ENCODE assay signal across 24 cellular contexts in the genomic region with DNA sequence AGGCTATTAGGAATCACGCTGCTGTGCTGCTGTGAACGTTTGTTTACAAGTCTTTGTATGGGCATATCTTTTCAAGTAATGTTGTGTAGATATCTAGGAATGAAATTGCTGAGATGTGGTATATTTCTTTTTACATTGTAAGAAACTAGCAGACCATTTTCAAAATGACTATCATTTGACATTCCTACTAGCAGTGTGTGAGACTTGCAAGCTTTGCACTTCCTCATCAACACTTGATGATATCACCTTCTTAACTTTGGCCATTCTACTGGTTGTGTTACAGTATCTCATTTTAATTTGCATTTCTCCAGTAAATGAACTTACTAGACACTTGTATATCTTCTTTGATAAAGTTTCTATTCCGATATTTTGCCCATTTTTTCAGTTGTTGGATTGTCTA. TPM values are rescaled to one million over a fixed set of nuclear protein-coding genes. Genes with fewer than 3 reads are reported as not detected.
"Had no signal": no experiment of that assay in that cellular context is flagged by ENCODE, and none has a peak within 500 bp of the region (broad histone marks: within the 10 kb centered on the region; RNA-seq: fewer than 3 reads in every experiment).

No MANE protein-coding gene starts in this region.

- H3K9me3 Mint-ChIP-seq: activated CD4-positive, alpha-beta memory T cell treated with anti-CD3 and anti-CD28 coated beads, Interleukin-2, amount 10 ng/mL, durations not matched to agents 7 days and 5 days; neural progenitor cell had no signal

- H3K36me3 ChIP-seq: neural progenitor cell had no signal

- H3K9me3 ChIP-seq: gastrocnemius medialis, mucosa of descending colon, right atrium auricular region had no signal

- H3K27ac Mint-ChIP-seq: activated CD4-positive, alpha-beta memory T cell treated with anti-CD3 and anti-CD28 coated beads, Interleukin-2, amount 10 ng/mL, durations not matched to agents 7 days and 5 days; activated CD8-positive, alpha-beta memory T cell treated with anti-CD3 and anti-CD28 coated beads, Interleukin-2, amount 10 ng/mL, durations not matched to agents 7 days and 5 days; neural progenitor cell; progenitor cell of endocrine pancreas; stimulated activated naive CD8-positive, alpha-beta T cell treated with anti-CD3 and anti-CD28 coated beads, Interleukin-15, Interleukin-2, amounts not matched to agents 100 ng/mL and 50 ng/mL, for 24 hours had no signal

- H3K4me3 ChIP-seq: gastrocnemius medialis, heart left ventricle, mucosa of descending colon, neural progenitor cell, right atrium auricular region, tibial nerve had no signal

- H3K27me3 ChIP-seq: gastrocnemius medialis, heart left ventricle, neural progenitor cell, right atrium auricular region, tibial nerve had no signal

- H3K4me1 ChIP-seq: tibial nerve had no signal

- DNase-seq: activated CD4-positive, alpha-beta memory T cell treated with anti-CD3 and anti-CD28 coated beads, Interleukin-2, amount 10 ng/mL, durations not matched to agents 7 days and 5 days; activated CD4-positive, CD25-positive, alpha-beta regulatory T cell treated with anti-CD3 and anti-CD28 coated beads, Interleukin-2, amount 50 U/mL, for 72 hours; activated CD8-positive, alpha-beta memory T cell treated with anti-CD3 and anti-CD28 coated beads, Interleukin-2, amount 10 ng/mL, durations not matched to agents 7 days and 5 days; activated effector memory CD4-positive, alpha-beta T cell treated with Interleukin-2 at 50 U/mL for 16 hours; activated naive CD4-positive, alpha-beta T cell treated with anti-CD3 and anti-CD28 coated beads, Interleukin-2, amount 50 U/mL, for 16 hours; cerebellar nuclear complex; cortex of kidney; gastrocnemius medialis; heart left ventricle; kidney glomerular epithelial cell; left ventricle myocardium superior; mucosa of descending colon; naive B cell; stimulated activated CD4-positive, alpha-beta T cell treated with anti-CD3 and anti-CD28 coated beads, Interleukin-2, amount 100 ng/mL, for 24 hours had no signal

- FAIRE-seq: bronchial epithelial cell, endometrium, urothelium cell line had no signal

- H3K27me3 Mint-ChIP-seq: activated CD4-positive, alpha-beta memory T cell treated with anti-CD3 and anti-CD28 coated beads, Interleukin-2, amount 10 ng/mL, durations not matched to agents 7 days and 5 days; activated CD8-positive, alpha-beta memory T cell treated with anti-CD3 and anti-CD28 coated beads, Interleukin-2, amount 10 ng/mL, durations not matched to agents 7 days and 5 days; naive B cell; progenitor cell of endocrine pancreas; stimulated activated naive CD8-positive, alpha-beta T cell treated with anti-CD3 and anti-CD28 coated beads, Interleukin-15, Interleukin-2, amounts not matched to agents 100 ng/mL and 50 ng/mL, for 24 hours had no signal

- ATAC-seq: activated CD8-positive, alpha-beta memory T cell treated with anti-CD3 and anti-CD28 coated beads, Interleukin-2, amount 10 ng/mL, durations not matched to agents 7 days and 5 days; gastrocnemius medialis; heart left ventricle; left ventricle myocardium superior; mucosa of descending colon had no signal

- H3K4me3 Mint-ChIP-seq: activated CD4-positive, alpha-beta memory T cell treated with anti-CD3 and anti-CD28 coated beads, Interleukin-2, amount 10 ng/mL, durations not matched to agents 7 days and 5 days; activated CD8-positive, alpha-beta memory T cell treated with anti-CD3 and anti-CD28 coated beads, Interleukin-2, amount 10 ng/mL, durations not matched to agents 7 days and 5 days; naive B cell; neural progenitor cell; stimulated activated naive CD8-positive, alpha-beta T cell treated with anti-CD3 and anti-CD28 coated beads, Interleukin-15, Interleukin-2, amounts not matched to agents 100 ng/mL and 50 ng/mL, for 24 hours had no signal

- H3K27ac ChIP-seq: gastrocnemius medialis, heart left ventricle, neural progenitor cell, right atrium auricular region, tibial nerve, VCaP had no signal

RNA-seq across cellular contexts. Expression of gene METTL21C, which starts 12.1 kb away (rescaled TPM):
- total RNA-seq: activated CD4-positive, alpha-beta memory T cell treated with anti-CD3 and anti-CD28 coated beads, Interleukin-2, amount 10 ng/mL, durations not matched to agents 7 days and 5 days; activated CD8-positive, alpha-beta memory T cell treated with anti-CD3 and anti-CD28 coated beads, Interleukin-2, amount 10 ng/mL, durations not matched to agents 7 days and 5 days; bronchial epithelial cell; heart left ventricle; left ventricle myocardium superior; mucosa of descending colon; osteoblast; progenitor cell of endocrine pancreas; right atrium auricular region; tibial nerve had no signal
